10 cellular contexts compared by ENCODE assay signal in the genomic region with DNA sequence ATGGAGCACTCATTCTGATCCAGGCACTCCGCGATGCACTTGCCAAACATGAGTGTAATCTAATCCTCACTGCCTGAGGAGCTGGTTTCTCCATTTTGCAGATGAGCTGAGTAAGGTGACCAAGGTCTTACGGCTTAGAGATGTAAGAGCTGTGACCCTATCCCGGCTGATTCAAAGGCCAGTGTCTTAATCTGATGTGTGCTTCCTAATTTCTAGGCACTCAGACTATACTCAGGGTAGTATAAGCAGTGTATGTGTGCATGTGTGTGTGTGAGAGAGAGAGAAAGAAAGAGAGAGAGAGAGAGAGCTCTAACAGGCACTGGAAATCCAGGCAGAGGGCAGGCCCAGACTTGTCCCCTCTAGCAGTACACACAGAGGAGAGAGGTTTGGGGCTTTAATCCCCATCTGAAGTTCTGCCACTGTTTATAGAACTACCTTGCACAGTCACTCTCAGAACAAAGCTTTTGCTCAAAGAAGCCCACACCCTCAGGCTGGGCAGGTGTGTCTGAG.
DNase-seq lines count a peak whose midpoint lies in the region; ATAC-seq and TF ChIP-seq lines count a peak whose summit lies in the region.
"Had no signal": no experiment of that assay in that cellular context is flagged by ENCODE, and none has a peak within 500 bp of the region (broad histone marks: within the 10 kb centered on the region; RNA-seq: fewer than 3 reads in every experiment).

No MANE protein-coding gene starts in this region.

- TF ChIP-seq CTCF in psoas muscle (IDR thresholded peaks at IDR 0.05): no peak

- H3K9me3 ChIP-seq in KOPT-K1 (ENCODE audit: insufficient read depth, low read length, poor library complexity, severe bottlenecking) (no peaks in the 10 kb centered on the region), psoas muscle (no peaks in the 10 kb centered on the region)
- no peaks in the 10 kb centered on the region for H3K9me3 ChIP-seq in effector memory CD4-positive, alpha-beta T cell (ENCODE audit: control insufficient read depth, low read length)

- intact Hi-C loops in psoas muscle (cut with DNase I): no loop called here

- no peaks in the 10 kb centered on the region for H3K36me3 Mint-ChIP-seq in activated T-cell treated with anti-CD3 and anti-CD28 coated beads, Interleukin-2, amount 50 U/mL, for 24 hours (ENCODE audit: low read depth)
- H3K36me3 Mint-ChIP-seq in T-helper 2 cell treated with Interferon-gamma antibody and Interleukin-4, amounts not matched to agents 5 μg/mL and 100 μg/mL, for 36 hours (ENCODE audit: low read depth): no peaks in the 10 kb centered on the region

- ATAC-seq in psoas muscle: peak in 1 of 4 donors; percentile 59

- H3K27me3 Mint-ChIP-seq in activated T-cell treated with anti-CD3 and anti-CD28 coated beads, Interleukin-2, amount 50 U/mL, for 24 hours: no peaks in the 10 kb centered on the region
- no peaks in the 10 kb centered on the region for H3K27me3 Mint-ChIP-seq in T-helper 2 cell treated with Interferon-gamma antibody and Interleukin-4, amounts not matched to agents 5 μg/mL and 100 μg/mL, for 36 hours (ENCODE audit: low read depth)

- H3K9me3 Mint-ChIP-seq in activated T-cell treated with anti-CD3 and anti-CD28 coated beads, Interleukin-2, amount 50 U/mL, for 24 hours: no peaks in the 10 kb centered on the region
- H3K9me3 Mint-ChIP-seq in T-helper 2 cell treated with Interferon-gamma antibody and Interleukin-4, amounts not matched to agents 5 μg/mL and 100 μg/mL, for 36 hours: no peaks in the 10 kb centered on the region

- no peak overlapping the region for H3K4me3 Mint-ChIP-seq in activated T-cell treated with anti-CD3 and anti-CD28 coated beads, Interleukin-2, amount 50 U/mL, for 24 hours
- H3K4me3 Mint-ChIP-seq in T-helper 2 cell treated with Interferon-gamma antibody and Interleukin-4, amounts not matched to agents 5 μg/mL and 100 μg/mL, for 36 hours: no peak overlapping the region

- H3K27me3 ChIP-seq in psoas muscle (ENCODE audit: insufficient read depth in 3 of 3, low read length in 2 of 3): no peaks in the 10 kb centered on the region
- no peaks in the 10 kb centered on the region for H3K27me3 ChIP-seq in effector memory CD4-positive, alpha-beta T cell (replicated peaks; ENCODE audit: control insufficient read depth, insufficient read depth, low read length, poor library complexity, severe bottlenecking)

- peak overlapping the region; percentile 31 for H3K27ac Mint-ChIP-seq in activated T-cell treated with anti-CD3 and anti-CD28 coated beads, Interleukin-2, amount 50 U/mL, for 24 hours
- peak overlapping the region; percentile 39 for H3K27ac Mint-ChIP-seq in T-helper 2 cell treated with Interferon-gamma antibody and Interleukin-4, amounts not matched to agents 5 μg/mL and 100 μg/mL, for 36 hours

- peaks cover 8% of the 10 kb centered on the region for H3K4me1 ChIP-seq in psoas muscle
- no peaks in the 10 kb centered on the region for H3K4me1 ChIP-seq in effector memory CD4-positive, alpha-beta T cell (ENCODE audit: control insufficient read depth, insufficient read depth, low read length, poor library complexity, severe bottlenecking)

- WGBS in psoas muscle, 3 donors: 48 to 81% (median 51%) methylated on average over 4 of the region's 4 CpGs

- DNase-seq in activated T-cell treated with anti-CD3 and anti-CD28 coated beads, Interleukin-2, amount 50 U/mL, for 24 hours: no peak
- DNase-seq in activated T-cell treated with anti-CD3 and anti-CD28 coated beads for 4 hours: no peak
- no peak for DNase-seq in T-helper 2 cell treated with Interferon-gamma antibody and Interleukin-4, amounts not matched to agents 5 μg/mL and 100 μg/mL, for 36 hours (ENCODE audit: low spot score)
- no peak for DNase-seq in psoas muscle
- DNase-seq in NCI-H226: no peak
- no peak for DNase-seq in Ammon's horn (ENCODE audit: low spot score)
- no peak for DNase-seq in effector memory CD4-positive, alpha-beta T cell
- DNase-seq: nucleus accumbens had no signal

- peak overlapping the region; percentile 27 for H3K27ac ChIP-seq in KOPT-K1 (ENCODE audit: low read depth, low read length, poor library complexity, severe bottlenecking)
- peak overlapping the region; percentile 55 for H3K27ac ChIP-seq in psoas muscle
- H3K27ac ChIP-seq in effector memory CD4-positive, alpha-beta T cell (ENCODE audit: insufficient read depth, low read length, poor library complexity, severe bottlenecking): no peak overlapping the region
- H3K27ac ChIP-seq: C4-2B had no signal

- no peak overlapping the region for H3K4me3 ChIP-seq in psoas muscle
- no peak overlapping the region for H3K4me3 ChIP-seq in effector memory CD4-positive, alpha-beta T cell (ENCODE audit: insufficient read depth, low read depth, low read length, poor library complexity, severe bottlenecking)

- peaks cover 20% of the 10 kb centered on the region for H3K4me1 Mint-ChIP-seq in activated T-cell treated with anti-CD3 and anti-CD28 coated beads, Interleukin-2, amount 50 U/mL, for 24 hours (ENCODE audit: low read depth)
- H3K4me1 Mint-ChIP-seq in T-helper 2 cell treated with Interferon-gamma antibody and Interleukin-4, amounts not matched to agents 5 μg/mL and 100 μg/mL, for 36 hours (ENCODE audit: low read depth): peaks cover 6% of the 10 kb centered on the region

- H3K36me3 ChIP-seq in KOPT-K1 (ENCODE audit: insufficient read depth, low read length): no peaks in the 10 kb centered on the region
- H3K36me3 ChIP-seq in psoas muscle (ENCODE audit: insufficient read depth in 1 of 2, low read depth in 1 of 2): no peaks in the 10 kb centered on the region
- no peaks in the 10 kb centered on the region for H3K36me3 ChIP-seq in effector memory CD4-positive, alpha-beta T cell (ENCODE audit: control insufficient read depth, insufficient read depth, low read length)
